ENCODE assay signal across 1 cellular context in genomic region chr2:219638948-219639341, GRCh38.
TF ChIP-seq lines count a peak whose summit lies in the region.

No MANE protein-coding gene starts in this region.

TF ChIP-seq in K562, 482 proteins besides CTCF, POLR2A, EP300 and RAD21:
- TF ChIP-seq GMEB1 (CRISPR knock-in tag; IDR thresholded peaks at IDR 0.05), result no peak
- no peak for TF ChIP-seq PCBP1 (IDR thresholded peaks at IDR 0.05; ENCODE audit: low read depth, low read length, poor library complexity, severe bottlenecking)
- TF ChIP-seq XRCC3 (IDR thresholded peaks at IDR 0.05), result no peak
- no peak for TF ChIP-seq TAF9B (IDR thresholded peaks at IDR 0.05; ENCODE audit: partially characterized antibody)
- TF ChIP-seq ZNF584 (CRISPR knock-in tag; IDR thresholded peaks at IDR 0.05; ENCODE audit: low read depth), result no peak
- no peak for TF ChIP-seq ZNF184 (CRISPR knock-in tag; IDR thresholded peaks at IDR 0.05)
- TF ChIP-seq PHF21A (IDR thresholded peaks at IDR 0.05; ENCODE audit: borderline replicate concordance, low read depth), result no peak
